In the genomic region with DNA sequence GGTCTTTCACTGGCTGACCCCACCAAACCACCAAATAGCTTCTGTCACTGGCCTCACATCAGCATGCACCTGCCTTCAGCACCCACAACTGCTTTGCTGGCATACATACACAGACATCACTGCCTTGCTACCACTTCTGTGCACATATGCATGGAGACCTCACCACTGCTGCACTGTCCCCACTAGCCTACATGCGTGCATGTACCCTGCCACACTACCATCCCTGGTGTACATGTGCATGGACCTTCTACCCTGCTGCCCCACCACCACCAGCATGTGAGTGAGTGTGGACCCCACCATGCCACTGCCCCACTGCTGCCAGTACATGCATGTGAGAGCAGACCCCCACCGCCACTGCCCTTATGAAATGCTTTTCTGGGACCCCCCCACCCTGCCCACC, we compare ENCODE assay signal across 1 cellular context.
TF ChIP-seq lines count a peak whose summit lies in the region.

No MANE protein-coding gene starts in this region.

TF ChIP-seq in H1, 55 proteins besides CTCF, POLR2A, EP300 and RAD21:
- TF ChIP-seq NANOG (IDR thresholded peaks at IDR 0.05; ENCODE audit: insufficient read depth, low read depth, low read length, poor library complexity, severe bottlenecking), result no peak
- TF ChIP-seq SIRT6 (IDR thresholded peaks at IDR 0.05; ENCODE audit: low read length), result no peak
- TF ChIP-seq BRCA1 (IDR thresholded peaks at IDR 0.05; ENCODE audit: low read depth, low read length), result no peak
- TF ChIP-seq, protein P1, sequence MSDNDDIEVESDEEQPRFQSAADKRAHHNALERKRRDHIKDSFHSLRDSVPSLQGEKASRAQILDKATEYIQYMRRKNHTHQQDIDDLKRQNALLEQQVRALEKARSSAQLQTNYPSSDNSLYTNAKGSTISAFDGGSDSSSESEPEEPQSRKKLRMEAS (IDR thresholded peaks at IDR 0.05), result no peak
- TF ChIP-seq HDAC2 (IDR thresholded peaks at IDR 0.05; ENCODE audit: borderline replicate concordance in 1 of 2, low read depth in 2 of 2, low read length in 2 of 2), result no peak
- TF ChIP-seq GTF2F1 (IDR thresholded peaks at IDR 0.05; ENCODE audit: borderline replicate concordance, low read depth, low read length), result no peak
- TF ChIP-seq SUZ12 (IDR thresholded peaks at IDR 0.05; ENCODE audit: low read length), result no peak
- TF ChIP-seq CTBP2 (IDR thresholded peaks at IDR 0.05; ENCODE audit: borderline replicate concordance, insufficient read depth, insufficient read length, low read length), result no peak
- no peak for TF ChIP-seq RFX5 (IDR thresholded peaks at IDR 0.05; ENCODE audit: borderline replicate concordance, low read depth, low read length)
